In genomic region chr15:71656425-71656824, GRCh38 we compare ENCODE assay signal across 24 cellular contexts.
"Had no signal": no experiment of that assay in that cellular context is flagged by ENCODE, and none has a peak within 500 bp of the region (broad histone marks: within the 10 kb centered on the region; RNA-seq: fewer than 3 reads in every experiment).

No MANE protein-coding gene starts in this region.

- H3K36me3 ChIP-seq: neural progenitor cell, ovary, right lobe of liver, sigmoid colon, suprapubic skin, tibial artery, transverse colon, upper lobe of right lung, uterus had no signal

- H3K27ac ChIP-seq: neural progenitor cell, ovary, parathyroid adenoma, psoas muscle, sigmoid colon, suprapubic skin, testis, tibial artery, transverse colon, upper lobe of right lung had no signal

- H3K9ac ChIP-seq: neural progenitor cell, parathyroid adenoma had no signal

- H3K9me3 ChIP-seq: ovary, psoas muscle, right lobe of liver, sigmoid colon, suprapubic skin, testis, tibial artery, transverse colon, upper lobe of right lung, uterus had no signal

- H3K27me3 ChIP-seq: neural progenitor cell, ovary, right lobe of liver, sigmoid colon, suprapubic skin, testis, tibial artery, transverse colon, upper lobe of right lung, uterus had no signal

- H3K4me1 ChIP-seq: neural progenitor cell, parathyroid adenoma, testis, upper lobe of right lung, uterus had no signal

- H3K4me3 ChIP-seq: neural progenitor cell, ovary, psoas muscle, right lobe of liver, sigmoid colon, suprapubic skin, testis, tibial artery, transverse colon, upper lobe of right lung, uterus had no signal

- DNase-seq: natural killer cell; occipital lobe; ovary; posterior cingulate gyrus; psoas muscle; right cardiac atrium; right lobe of liver; sigmoid colon; small intestine; stimulated activated CD4-positive, alpha-beta T cell treated with anti-CD3 and anti-CD28 coated beads, Interleukin-15, amount 100 ng/mL, for 24 hours; stimulated activated CD4-positive, alpha-beta T cell treated with anti-CD3 and anti-CD28 coated beads, Interleukin-2, amount 100 ng/mL, for 24 hours; stimulated activated CD4-positive, alpha-beta T cell treated with anti-CD3 and anti-CD28 coated beads, Interleukin-2, amount 100 ng/mL, for 48 hours; stimulated activated CD4-positive, alpha-beta T cell treated with anti-CD3 and anti-CD28 coated beads, Interleukin-4, amount 100 ng/mL, for 24 hours; stimulated activated naive B cell treated with anti-CD40 and anti-IgM and Interleukin-4, amounts not matched to agents 10 μg/mL and 1 μg/mL and 100 μg/mL, for 72 hours; stimulated activated naive CD4-positive, alpha-beta T cell treated with Interleukin-2 at 50 U/mL for 16 hours; substantia nigra; testis; tibial artery; transverse colon; upper lobe of right lung; uterus had no signal
